8 cellular contexts compared by ENCODE assay signal in genomic region chr17:42779942-42780815, GRCh38. TPM values are rescaled to one million over a fixed set of nuclear protein-coding genes. Genes with fewer than 3 reads are reported as not detected.
DNase-seq lines count a peak whose midpoint lies in the region; ATAC-seq and TF ChIP-seq lines count a peak whose summit lies in the region.

TSS of gene WNK4 (plus strand) at chr17:42780610. CDS start at chr17:42780699, 89 bp downstream.

- peak within 1 kb of the TSS in 7 of 10 donors; percentile 21 to 58 (median 38) for H3K4me3 Mint-ChIP-seq in naive thymus-derived CD4-positive, alpha-beta T cell

- peaks cover 10 to 40% (median 17%) of the 10 kb centered on the region in 5 donors for H3K36me3 Mint-ChIP-seq in naive thymus-derived CD4-positive, alpha-beta T cell

- CTCF ChIA-PET in naive thymus-derived CD4-positive, alpha-beta T cell (lab: Charles Lee) = interaction anchor here (0.6 kb wide), 1 partner anchor 10 kb away, joined by 3 read pairs; no protein-coding TSS in a partner anchor

- H3K27ac ChIP-seq in BLaER1 = no peak within 1 kb of the TSS
- no peak within 1 kb of the TSS for H3K27ac ChIP-seq in naive thymus-derived CD4-positive, alpha-beta T cell (ENCODE audit: low read depth, low read length)

- H3K27ac Mint-ChIP-seq in naive thymus-derived CD4-positive, alpha-beta T cell = peak within 1 kb of the TSS in 1 of 9 donors; percentile 18

- H3K4me1 Mint-ChIP-seq in naive thymus-derived CD4-positive, alpha-beta T cell = peaks cover 19 to 38% (median 30%) of the 10 kb centered on the region in 7 donors

- peaks cover 76% of the 10 kb centered on the region for H3K27me3 ChIP-seq in BLaER1
- peaks cover 13% of the 10 kb centered on the region for H3K27me3 ChIP-seq in NT2/D1 (ENCODE audit: insufficient read depth, insufficient read length)
- H3K27me3 ChIP-seq in naive thymus-derived CD4-positive, alpha-beta T cell (ENCODE audit: control insufficient read depth in 2 of 2, insufficient read depth in 2 of 2, low read length in 2 of 2) = peaks cover 0 to 28% of the 10 kb centered on the region in 2 donors

- ATAC-seq in naive thymus-derived CD4-positive, alpha-beta T cell = no peak
- ATAC-seq in HG03045 (IDR thresholded peaks at IDR 0.05; ENCODE audit: unreplicated experiment) = no peak
- no peak for ATAC-seq in GM19455 (IDR thresholded peaks at IDR 0.05; ENCODE audit: unreplicated experiment)
- ATAC-seq in HG02798 (IDR thresholded peaks at IDR 0.05; ENCODE audit: poor library complexity, unreplicated experiment) = no peak

- H3K4me1 ChIP-seq in BLaER1 (peaks cover 18% of the 10 kb centered on the region; the same call in 1 of the 2 replicates), NT2/D1 (ENCODE audit: insufficient read depth, insufficient read length) (peaks cover 22% of the 10 kb centered on the region)
- H3K4me1 ChIP-seq in naive thymus-derived CD4-positive, alpha-beta T cell (ENCODE audit: control insufficient read depth in 2 of 2, insufficient read depth in 2 of 2, low read length in 2 of 2) = peaks cover 6 to 13% of the 10 kb centered on the region in 2 donors

- DNase-seq in NT2/D1 (ENCODE audit: low read depth, low spot score) = no peak
- no peak for DNase-seq in epithelial cell of esophagus (ENCODE audit: low read depth)
- no peak for DNase-seq in naive thymus-derived CD4-positive, alpha-beta T cell
- DNase-seq in NCI-H1694 (lab: John Stamatoyannopoulos, UW) = no peak

- no peak within 1 kb of the TSS for H3K9ac ChIP-seq in BLaER1
- H3K9ac ChIP-seq in NT2/D1 (ENCODE audit: insufficient read length, low read depth) = peak within 1 kb of the TSS; percentile 87

- H3K4me3 ChIP-seq in BLaER1 (0 out of 2 replicates have a peak within 1 kb of the TSS, but pooled peaks have one; percentile 18), NT2/D1 (ENCODE audit: insufficient read length, low read depth) (peak within 1 kb of the TSS; percentile 56), epithelial cell of esophagus (ENCODE audit: low read length) (peak within 1 kb of the TSS; percentile 13)
- no peak within 1 kb of the TSS for H3K4me3 ChIP-seq in naive thymus-derived CD4-positive, alpha-beta T cell (ENCODE audit: low read length)

- intact Hi-C loops in naive thymus-derived CD4-positive, alpha-beta T cell (cut with micrococcal nuclease) = no loop called here

- peaks cover 0 to 3% (median 0%) of the 10 kb centered on the region in 11 donors for H3K9me3 Mint-ChIP-seq in naive thymus-derived CD4-positive, alpha-beta T cell

- H3K4me2 ChIP-seq in BLaER1 = peak within 1 kb of the TSS; percentile 26; the same call in 1 of the 2 replicates

- peaks cover 35 to 51% (median 38%) of the 10 kb centered on the region in 5 donors for H3K27me3 Mint-ChIP-seq in naive thymus-derived CD4-positive, alpha-beta T cell

- H3K36me3 ChIP-seq in BLaER1 (peaks cover 36% of the 10 kb centered on the region), NT2/D1 (ENCODE audit: insufficient read depth, insufficient read length, low read length) (peaks cover 60% of the 10 kb centered on the region)
- H3K36me3 ChIP-seq in naive thymus-derived CD4-positive, alpha-beta T cell (ENCODE audit: control insufficient read depth in 2 of 3, insufficient read depth in 3 of 3, low read length in 3 of 3) = peaks cover 0 to 43% (median 3%) of the 10 kb centered on the region in 3 experiments

- no peak for TF ChIP-seq CTCF in epithelial cell of esophagus (IDR thresholded peaks at IDR 0.05; ENCODE audit: insufficient read depth, low read depth, low read length, missing control alignments)

- no peaks in the 10 kb centered on the region; the same call in 1 of the 2 replicates for H3K9me3 ChIP-seq in BLaER1
- no peaks in the 10 kb centered on the region for H3K9me3 ChIP-seq in NT2/D1 (ENCODE audit: insufficient read depth, low read length)
- no peaks in the 10 kb centered on the region for H3K9me3 ChIP-seq in naive thymus-derived CD4-positive, alpha-beta T cell (ENCODE audit: control insufficient read depth in 2 of 3, low read length in 3 of 3)

- H4K20me1 ChIP-seq in BLaER1 = peaks cover 53% of the 10 kb centered on the region; the same call in 1 of the 2 replicates

- POLR2A ChIA-PET in naive thymus-derived CD4-positive, alpha-beta T cell (lab: Charles Lee) = interaction anchor here (0.9 to 1.4 kb wide), 2 partner anchors 9 to 10 kb away, joined by 3 to 5 read pairs; no protein-coding TSS in a partner anchor

RNA-seq across cellular contexts. Expression of gene WNK4, which starts in this region (rescaled TPM):
- under 1 TPM; 0.10 to 0.51 (median 0.24) TPM for total RNA-seq in naive thymus-derived CD4-positive, alpha-beta T cell
- not detected for polyA plus RNA-seq in naive thymus-derived CD4-positive, alpha-beta T cell
